Comparison of ENCODE assay signal across 17 cellular contexts in genomic region chr20:6700563-6701328, GRCh38.
DNase-seq lines count a peak whose midpoint lies in the region; ATAC-seq and TF ChIP-seq lines count a peak whose summit lies in the region.
"Had no signal": no experiment of that assay in that cellular context is flagged by ENCODE, and none has a peak within 500 bp of the region (broad histone marks: within the 10 kb centered on the region; RNA-seq: fewer than 3 reads in every experiment).

No MANE protein-coding gene starts in this region.

- peaks cover 39% of the 10 kb centered on the region for H3K36me3 Mint-ChIP-seq in Caco-2 (ENCODE audit: insufficient read depth, unreplicated experiment)
- H3K36me3 Mint-ChIP-seq: brain, memory B cell had no signal

- TF ChIP-seq POLR2A in prostate gland (IDR thresholded peaks at IDR 0.05) = no peak

- DNase-seq in Caco-2 (no peak), SIG-M5 treated with dmso at 0.1 percent for 504 hours (lab: John Stamatoyannopoulos, UW; ENCODE audit: unreplicated experiment) (peak; percentile 92), left cardiac atrium (peak; percentile 48), pons (ENCODE audit: low spot score) (peak; percentile 58), prostate gland (ENCODE audit: low spot score) (no peak), posterior cingulate gyrus (no peak)
- DNase-seq in effector memory CD4-positive, alpha-beta T cell = no peak
- DNase-seq: activated naive CD4-positive, alpha-beta T cell treated with anti-CD3 and anti-CD28 coated beads for 36 hours; DND-41; NCI-H1694 treated with DMSO at 0.1 percent for 48 hours; NCI-H524 treated with DMSO at 0.1 percent for 48 hours; T1000 had no signal

- intact Hi-C loops in Caco-2 (cut with micrococcal nuclease; ENCODE audit: unreplicated experiment) (loop anchor here (10.0 kb wide), 1 partner anchor 444 kb away; no protein-coding TSS in a partner anchor), left cardiac atrium (cut with DNase I) (no loop called here), prostate gland (cut with DNase I) (no loop called here), posterior cingulate gyrus (cut with DNase I) (no loop called here)

- H3K9me3 ChIP-seq in Caco-2 (no peaks in the 10 kb centered on the region), prostate gland (no peaks in the 10 kb centered on the region)
- no peaks in the 10 kb centered on the region for H3K9me3 ChIP-seq in effector memory CD4-positive, alpha-beta T cell (ENCODE audit: control insufficient read depth, low read length)
- H3K9me3 ChIP-seq: uterus had no signal

- no peaks in the 10 kb centered on the region for H3K9me3 Mint-ChIP-seq in Caco-2 (ENCODE audit: unreplicated experiment)
- H3K9me3 Mint-ChIP-seq: activated naive CD4-positive, alpha-beta T cell treated with anti-CD3 and anti-CD28 coated beads for 36 hours had no signal

- H3K27me3 Mint-ChIP-seq in Caco-2 (ENCODE audit: insufficient read depth, unreplicated experiment) = no peaks in the 10 kb centered on the region
- H3K27me3 Mint-ChIP-seq: brain, memory B cell had no signal

- H3K4me3 ChIP-seq in Caco-2 (ENCODE audit: low read depth, low read length) (no peak overlapping the region), prostate gland (no peak overlapping the region)
- H3K4me3 ChIP-seq in effector memory CD4-positive, alpha-beta T cell (ENCODE audit: insufficient read depth, low read depth, low read length, poor library complexity, severe bottlenecking) = no peak overlapping the region
- H3K4me3 ChIP-seq: K562, uterus had no signal

- H3K27me3 ChIP-seq in Caco-2 (replicated peaks; ENCODE audit: control insufficient read depth, insufficient read depth, low read length) (no peaks in the 10 kb centered on the region), prostate gland (replicated peaks; ENCODE audit: insufficient read depth) (no peaks in the 10 kb centered on the region)
- H3K27me3 ChIP-seq in effector memory CD4-positive, alpha-beta T cell (replicated peaks; ENCODE audit: control insufficient read depth, insufficient read depth, low read length, poor library complexity, severe bottlenecking) = no peaks in the 10 kb centered on the region
- H3K27me3 ChIP-seq: uterus had no signal

- H3K27ac Mint-ChIP-seq in Caco-2 (ENCODE audit: unreplicated experiment) = peak overlapping the region; percentile 99
- H3K27ac Mint-ChIP-seq: activated naive CD4-positive, alpha-beta T cell treated with anti-CD3 and anti-CD28 coated beads for 36 hours; brain; memory B cell had no signal

- CTCF ChIA-PET in Caco-2 (lab: Charles Lee) = no interaction called here

- TF ChIP-seq CTCF in Caco-2 (IDR thresholded peaks at IDR 0.05; ENCODE audit: insufficient read depth in 1 of 2, low read depth in 1 of 2, low read length in 1 of 2, severe bottlenecking in 1 of 2, unreplicated experiment in 1 of 2) (no peak), prostate gland (IDR thresholded peaks at IDR 0.05) (no peak)

- WGBS in prostate gland = 82% methylated on average over 11 of the region's 11 CpGs

- H3K27ac ChIP-seq in prostate gland = no peak overlapping the region
- H3K27ac ChIP-seq in effector memory CD4-positive, alpha-beta T cell (ENCODE audit: insufficient read depth, low read length, poor library complexity, severe bottlenecking) = no peak overlapping the region
- H3K27ac ChIP-seq: uterus had no signal

- BruUV-seq in Caco-2 (replicated peaks; lab: Mats Ljungman, UMichigan) = no TSS peak

- POLR2A ChIA-PET in Caco-2 (lab: Charles Lee) = no interaction called here

- peaks cover 98% of the 10 kb centered on the region for H3K4me1 ChIP-seq in Caco-2
- H3K4me1 ChIP-seq in prostate gland (replicated peaks) = no peaks in the 10 kb centered on the region
- H3K4me1 ChIP-seq in effector memory CD4-positive, alpha-beta T cell (ENCODE audit: control insufficient read depth, insufficient read depth, low read length, poor library complexity, severe bottlenecking) = no peaks in the 10 kb centered on the region
- H3K4me1 ChIP-seq: uterus had no signal

- ATAC-seq in left cardiac atrium (peak; percentile 55 to 68), HG02588 (IDR thresholded peaks at IDR 0.05; ENCODE audit: unreplicated experiment) (no peak)
- ATAC-seq: K562 had no signal

- H3K36me3 ChIP-seq in Caco-2 (ENCODE audit: control insufficient read depth, insufficient read depth, low read length) (no peaks in the 10 kb centered on the region), prostate gland (no peaks in the 10 kb centered on the region)
- no peaks in the 10 kb centered on the region for H3K36me3 ChIP-seq in effector memory CD4-positive, alpha-beta T cell (ENCODE audit: control insufficient read depth, insufficient read depth, low read length)
- H3K36me3 ChIP-seq: uterus had no signal

- H3K4me1 Mint-ChIP-seq in Caco-2 (ENCODE audit: low read depth, unreplicated experiment) = peaks cover 85% of the 10 kb centered on the region
- H3K4me1 Mint-ChIP-seq: brain had no signal

- H3K4me3 Mint-ChIP-seq in Caco-2 (ENCODE audit: unreplicated experiment) = no peak overlapping the region
- H3K4me3 Mint-ChIP-seq: activated naive CD4-positive, alpha-beta T cell treated with anti-CD3 and anti-CD28 coated beads for 36 hours; brain; memory B cell had no signal

Comparison
In these comparisons a context has a peak if more than half of its experiments do, and no peak if none do; other contexts are left out.
1. DNase-seq: peak in SIG-M5 treated with dmso at 0.1 percent for 504 hours (single experiment), left cardiac atrium (single experiment) and pons (single experiment); none in Caco-2 (0 of 2), prostate gland (single experiment), posterior cingulate gyrus (0 of 10) and effector memory CD4-positive, alpha-beta T cell (0 of 3).